ENCODE assay signal across 10 cellular contexts in genomic region chr10:110420401-110421193, GRCh38.
DNase-seq lines count a peak whose midpoint lies in the region; ATAC-seq, FAIRE-seq and TF ChIP-seq lines count a peak whose summit lies in the region.
"Had no signal": no experiment of that assay in that cellular context is flagged by ENCODE, and none has a peak within 500 bp of the region (broad histone marks: within the 10 kb centered on the region; RNA-seq: fewer than 3 reads in every experiment).

No MANE protein-coding gene starts in this region.

- H3K36me3 ChIP-seq in prostate gland, result no peaks in the 10 kb centered on the region
- H3K36me3 ChIP-seq: heart right ventricle had no signal

- 93% methylated on average over 2 of the region's 2 CpGs for WGBS in prostate gland

- TF ChIP-seq POLR2A in prostate gland (IDR thresholded peaks at IDR 0.05), result no peak

- intact Hi-C loops in prostate gland (cut with DNase I), result no loop called here

- no peak for ATAC-seq in HG03039 (IDR thresholded peaks at IDR 0.05; ENCODE audit: unreplicated experiment)

- FAIRE-seq in RCC 7860 (lab: Jason Lieb, UNC), result no peak

- no peaks in the 10 kb centered on the region for H3K9me3 ChIP-seq in prostate gland

- H3K27me3 ChIP-seq in prostate gland (replicated peaks; ENCODE audit: insufficient read depth), result no peaks in the 10 kb centered on the region
- H3K27me3 ChIP-seq: heart right ventricle had no signal

- no peak overlapping the region for H3K4me3 ChIP-seq in prostate gland
- H3K4me3 ChIP-seq: heart right ventricle had no signal

- no peaks in the 10 kb centered on the region for H3K4me1 ChIP-seq in prostate gland (replicated peaks)

- TF ChIP-seq CTCF in prostate gland (IDR thresholded peaks at IDR 0.05), result no peak

- DNase-seq in AG08395 (ENCODE audit: low spot score) (peak; percentile 50), ELR (ENCODE audit: low read depth) (peak; percentile 72), RCC 7860 (ENCODE audit: low spot score) (peak; percentile 34), fibroblast of gingiva (ENCODE audit: low read depth) (peak; percentile 67), NCI-H774 (lab: John Stamatoyannopoulos, UW) (no peak), prostate gland (ENCODE audit: low spot score) (no peak), foreskin melanocyte (no peak)
- DNase-seq: activated CD4-positive, alpha-beta T cell treated with anti-CD3 and anti-CD28 coated beads for 4 hours had no signal

- no peak overlapping the region for H3K27ac ChIP-seq in prostate gland

Comparison
In these comparisons a context has a peak if more than half of its experiments do, and no peak if none do; other contexts are left out.
1. DNase-seq: peak in AG08395 (single experiment), ELR (single experiment), RCC 7860 (single experiment) and fibroblast of gingiva (single experiment); none in NCI-H774 (single experiment), prostate gland (single experiment) and foreskin melanocyte (single experiment).